ENCODE assay signal across 1 cellular context in genomic region chr1:1407101-1407956, GRCh38.
TF ChIP-seq lines count a peak whose summit lies in the region.

MRPL20 (minus strand) TSS chr1:1407293; CDS start chr1:1407217, 76 bp downstream.

TF ChIP-seq in HepG2, 621 proteins besides CTCF, POLR2A, EP300 and RAD21 (continued from another document and continues in another):
- TF ChIP-seq RERE (CRISPR knock-in tag; IDR thresholded peaks at IDR 0.05; ENCODE audit: low read depth) (peak; percentile 65; the same call in 1 of the 2 replicates), ZBTB3 (CRISPR knock-in tag; IDR thresholded peaks at IDR 0.05; ENCODE audit: borderline replicate concordance, low read depth) (peak; percentile 84; the same call in 1 of the 2 replicates), CEBPG (CRISPR knock-in tag; IDR thresholded peaks at IDR 0.05) (peak; percentile 39; the same call in 1 of the 2 replicates), FOXC1 (CRISPR knock-in tag; IDR thresholded peaks at IDR 0.05; ENCODE audit: borderline replicate concordance) (peak; percentile 92; the same call in 1 of the 2 replicates), ZNF552 (CRISPR knock-in tag; IDR thresholded peaks at IDR 0.05; ENCODE audit: borderline replicate concordance) (no peak), SRSF9 (IDR thresholded peaks at IDR 0.05; ENCODE audit: borderline replicate concordance, insufficient read depth, low read depth, low read length, poor library complexity, severe bottlenecking) (no peak), TFDP1 (CRISPR knock-in tag; IDR thresholded peaks at IDR 0.05; ENCODE audit: borderline replicate concordance) (peak; percentile 70; the same call in 1 of the 2 replicates), ZNF766 (CRISPR knock-in tag; IDR thresholded peaks at IDR 0.05; ENCODE audit: borderline replicate concordance) (no peak), CHD4 (IDR thresholded peaks at IDR 0.05; ENCODE audit: borderline replicate concordance, low read length) (no peak), RARG (CRISPR knock-in tag; IDR thresholded peaks at IDR 0.05; ENCODE audit: low read depth) (no peak), ZSCAN20 (CRISPR knock-in tag; IDR thresholded peaks at IDR 0.05; ENCODE audit: borderline replicate concordance) (no peak), HNRNPLL (IDR thresholded peaks at IDR 0.05; ENCODE audit: low read depth, low read length, poor library complexity, severe bottlenecking) (peak; percentile 65), ZNF224 (CRISPR knock-in tag; IDR thresholded peaks at IDR 0.05) (no peak), ZNF720 (CRISPR knock-in tag; IDR thresholded peaks at IDR 0.05) (no peak), ZNF350 (CRISPR knock-in tag; IDR thresholded peaks at IDR 0.05; ENCODE audit: borderline replicate concordance, low read depth) (peak; percentile 86), HNF1B (CRISPR knock-in tag; IDR thresholded peaks at IDR 0.05) (peak; percentile 90), MAF1 (CRISPR knock-in tag; IDR thresholded peaks at IDR 0.05; ENCODE audit: borderline replicate concordance) (0 out of 2 replicates have a peak, but pooled peaks have one; percentile 74), NR2F6 (IDR thresholded peaks at IDR 0.05) (peak; percentile 32; the same call in 1 of the 2 replicates), NR2F6 (CRISPR knock-in tag; IDR thresholded peaks at IDR 0.05) (peak; percentile 88), ZNF761 (CRISPR knock-in tag; conservative IDR thresholded peaks at IDR 0.05) (peak; percentile 87), ZNF225 (CRISPR knock-in tag; IDR thresholded peaks at IDR 0.05) (peak; percentile 66; the same call in 1 of the 2 replicates), ZNF430 (CRISPR knock-in tag; IDR thresholded peaks at IDR 0.05) (peak; percentile 88), ZBTB10 (CRISPR knock-in tag; IDR thresholded peaks at IDR 0.05; ENCODE audit: borderline replicate concordance) (no peak; the same call in 1 of the 2 replicates), MAZ (IDR thresholded peaks at IDR 0.05; ENCODE audit: borderline replicate concordance, low read depth, low read length) (peak; percentile 32; the same call in 1 of the 2 replicates), MAZ (CRISPR knock-in tag; IDR thresholded peaks at IDR 0.05; ENCODE audit: low read depth) (peak; percentile 80), ATM (IDR thresholded peaks at IDR 0.05; ENCODE audit: borderline replicate concordance) (no peak), AHR (CRISPR knock-in tag; IDR thresholded peaks at IDR 0.05) (peak; percentile 80; the same call in 1 of the 2 replicates), IRF9 (CRISPR knock-in tag; IDR thresholded peaks at IDR 0.05; ENCODE audit: borderline replicate concordance) (peak; percentile 97), ZBTB1 (CRISPR knock-in tag; IDR thresholded peaks at IDR 0.05; ENCODE audit: borderline replicate concordance) (no peak), ATF1 (CRISPR knock-in tag; IDR thresholded peaks at IDR 0.05) (no peak), REXO4 (CRISPR knock-in tag; IDR thresholded peaks at IDR 0.05; ENCODE audit: borderline replicate concordance) (no peak), ZNF326 (CRISPR knock-in tag; IDR thresholded peaks at IDR 0.05; ENCODE audit: borderline replicate concordance) (no peak), NFAT5 (CRISPR knock-in tag; IDR thresholded peaks at IDR 0.05) (no peak), YEATS2 (CRISPR knock-in tag; IDR thresholded peaks at IDR 0.05; ENCODE audit: borderline replicate concordance) (peak; percentile 95), ZNF609 (CRISPR knock-in tag; IDR thresholded peaks at IDR 0.05; ENCODE audit: borderline replicate concordance) (0 out of 2 replicates have a peak, but pooled peaks have one; percentile 30)
